9 cellular contexts compared by ENCODE assay signal in genomic region chr10:59625842-59626522, GRCh38.
A peak's percentile ranks its signal among the peaks of the same experiment; 100 is the strongest.
DNase-seq lines count a peak whose midpoint lies in the region; ATAC-seq and TF ChIP-seq lines count a peak whose summit lies in the region.
"Had no signal": no experiment of that assay in that cellular context is flagged by ENCODE, and none has a peak within 500 bp of the region (broad histone marks: within the 10 kb centered on the region; RNA-seq: fewer than 3 reads in every experiment).

No MANE protein-coding gene starts in this region.

- ATAC-seq in GM21717 (IDR thresholded peaks at IDR 0.05; ENCODE audit: unreplicated experiment) (peak; percentile 83), heart right ventricle (peak; percentile 63 to 86 (median 80))

- no peaks in the 10 kb centered on the region for H3K79me2 ChIP-seq in OCI-LY3 (ENCODE audit: low read length)

- no peak for TF ChIP-seq POLR2A in prostate gland (IDR thresholded peaks at IDR 0.05)

- no peaks in the 10 kb centered on the region for H4K20me1 ChIP-seq in OCI-LY3 (ENCODE audit: insufficient read depth, low read length)
- H4K20me1 ChIP-seq: BLaER1 had no signal

- no peaks in the 10 kb centered on the region for H3K27me3 ChIP-seq in OCI-LY3 (ENCODE audit: low read depth, low read length)
- no peaks in the 10 kb centered on the region for H3K27me3 ChIP-seq in adipocyte (replicated peaks; ENCODE audit: control insufficient read depth, insufficient read depth, low read length)
- peaks cover 0 to 11% (median 0%) of the 10 kb centered on the region in 7 donors for H3K27me3 ChIP-seq in heart right ventricle
- H3K27me3 ChIP-seq in prostate gland (replicated peaks; ENCODE audit: insufficient read depth), result no peaks in the 10 kb centered on the region
- H3K27me3 ChIP-seq: BLaER1 had no signal

- H3K9me3 ChIP-seq in OCI-LY3 (ENCODE audit: insufficient read depth, low read length) (no peaks in the 10 kb centered on the region), adipocyte (ENCODE audit: control insufficient read depth, low read length) (no peaks in the 10 kb centered on the region), heart right ventricle (no peaks in the 10 kb centered on the region), prostate gland (no peaks in the 10 kb centered on the region)
- H3K9me3 ChIP-seq: BLaER1 had no signal

- H3K4me1 ChIP-seq in OCI-LY3 (ENCODE audit: low read length) (peaks cover 18% of the 10 kb centered on the region), adipocyte (ENCODE audit: control insufficient read depth, insufficient read depth, low read length) (peaks cover 2% of the 10 kb centered on the region), heart right ventricle (peaks cover 0 to 7% (median 0%) of the 10 kb centered on the region in 9 donors), prostate gland (replicated peaks) (no peaks in the 10 kb centered on the region)

- H3K4me3 ChIP-seq in OCI-LY3 (ENCODE audit: low read length), result no peak overlapping the region
- no peak overlapping the region for H3K4me3 ChIP-seq in adipocyte (ENCODE audit: low read length)
- no peak overlapping the region for H3K4me3 ChIP-seq in heart right ventricle
- no peak overlapping the region for H3K4me3 ChIP-seq in prostate gland
- H3K4me3 ChIP-seq: BLaER1 had no signal

- 15 to 19% methylated on average over 7 of the region's 7 CpGs for WGBS in heart right ventricle, 2 donors
- WGBS in prostate gland, result 19% methylated on average over 7 of the region's 7 CpGs

- DNase-seq in NCI-H1417 (lab: John Stamatoyannopoulos, UW) (peak; percentile 56 to 82 (median 60)), NCI-H1417 treated with DMSO at 0.1 percent for 48 hours (lab: John Stamatoyannopoulos, UW) (no peak), HuH-7 (ENCODE audit: low spot score) (peak; percentile 26), adipocyte (ENCODE audit: low read depth) (peak; percentile 86), heart right ventricle (peak in 1 of 2 donors; percentile 36), prostate gland (ENCODE audit: low spot score) (peak; percentile 40)

- no peak overlapping the region for H3K9ac ChIP-seq in OCI-LY3 (ENCODE audit: low read length)
- H3K9ac ChIP-seq in adipocyte (ENCODE audit: low read length), result no peak overlapping the region
- H3K9ac ChIP-seq: BLaER1 had no signal

- intact Hi-C loops in heart right ventricle (cut with DNase I) (loop anchor here (1.0 to 10.0 kb wide), 17 partner anchors 179 to 1019 kb away; partner anchors contain the start of gene CCDC6 (in 4 of the 10)), prostate gland (cut with DNase I) (loop anchor here (5.0 kb wide), 4 partner anchors 181 to 416 kb away; partner anchors contain the start of gene CCDC6)

- H3K36me3 ChIP-seq in OCI-LY3 (replicated peaks; ENCODE audit: low read depth, low read length) (no peaks in the 10 kb centered on the region), adipocyte (ENCODE audit: control insufficient read depth, insufficient read depth, low read length, severe bottlenecking) (no peaks in the 10 kb centered on the region), heart right ventricle (no peaks in the 10 kb centered on the region), prostate gland (no peaks in the 10 kb centered on the region)
- H3K36me3 ChIP-seq: BLaER1 had no signal

- H3K4me2 ChIP-seq in OCI-LY3 (ENCODE audit: low read length), result peak overlapping the region; percentile 47
- H3K4me2 ChIP-seq: BLaER1 had no signal

- TF ChIP-seq CTCF in OCI-LY3 (IDR thresholded peaks at IDR 0.05; ENCODE audit: low read depth, low read length) (peak; percentile 78), heart right ventricle (IDR thresholded peaks at IDR 0.05) (peak; percentile 44 to 86 (median 81)), prostate gland (IDR thresholded peaks at IDR 0.05) (peak; percentile 57 to 94 (median 88))

- H3K27ac ChIP-seq in OCI-LY3 (ENCODE audit: low read length) (no peak overlapping the region), heart right ventricle (peak overlapping the region in 1 of 10 donors; percentile 36), prostate gland (no peak overlapping the region)
- H3K27ac ChIP-seq: BLaER1 had no signal

- peak overlapping the region; percentile 63; the same call in 1 of the 2 replicates for H2AFZ ChIP-seq in OCI-LY3 (ENCODE audit: low read depth, low read length)
